ENCODE assay signal across 35 cellular contexts in genomic region chr19:47520343-47520806, GRCh38. TPM values are rescaled to one million over a fixed set of nuclear protein-coding genes. Genes with fewer than 3 reads are reported as not detected.
"Had no signal": no experiment of that assay in that cellular context is flagged by ENCODE, and none has a peak within 500 bp of the region (broad histone marks: within the 10 kb centered on the region; RNA-seq: fewer than 3 reads in every experiment).

No MANE protein-coding gene starts in this region.

- H3K27me3 ChIP-seq: colonic mucosa, sigmoid colon, thyroid gland, upper lobe of right lung had no signal

- H3K4me3 ChIP-seq: colonic mucosa, esophagus squamous epithelium, left ventricle myocardium inferior, lung, mucosa of descending colon, prostate gland, sigmoid colon, thyroid gland, upper lobe of right lung had no signal

- ATAC-seq: mucosa of descending colon; natural killer cell treated with Interleukin-12 subunit alpha and Interleukin-12 subunit beta and Interleukin-15 and Interleukin-18, amount 100 ng/mL, for 72 hours; stimulated activated effector memory CD8-positive, alpha-beta T cell treated with anti-CD3 and anti-CD28 coated beads, Interleukin-12 subunit alpha, Interleukin-12 subunit beta, amount 100 ng/mL, for 72 hours; stimulated activated naive CD8-positive, alpha-beta T cell treated with anti-CD3 and anti-CD28 coated beads, Interleukin-15, amount 100 ng/mL, for 72 hours; T-cell; upper lobe of right lung had no signal

- H3K9me3 ChIP-seq: colonic mucosa, esophagus squamous epithelium, left ventricle myocardium inferior, mucosa of descending colon, neutrophil, prostate gland, sigmoid colon, thyroid gland, upper lobe of right lung had no signal

- H3K27ac ChIP-seq: colonic mucosa, epithelial cell of prostate, esophagus squamous epithelium, neutrophil, prostate gland, thyroid gland, upper lobe of right lung had no signal

- DNase-seq: activated CD4-positive, alpha-beta T cell treated with anti-CD3 and anti-CD28 coated beads for 4 hours; activated CD4-positive, alpha-beta T cell treated with anti-CD3 and anti-CD28 coated beads, Interleukin-2, amount 50 U/mL, for 4 hours; activated CD4-positive, CD25-positive, alpha-beta regulatory T cell; activated effector memory CD4-positive, alpha-beta T cell treated with anti-CD3 and anti-CD28 coated beads, Interleukin-2, amount 50 U/mL, for 16 hours; activated T-cell treated with anti-CD3 and anti-CD28 coated beads, Interleukin-2, amount 50 U/mL, for 1 hour; anterior cingulate cortex; cerebellar nuclear complex; colonic mucosa; effector CD8-positive, alpha-beta T cell; esophagus squamous epithelium; foreskin melanocyte; left ventricle myocardium inferior; mucosa of descending colon; retina; sigmoid colon; small intestine; stimulated activated CD4-positive, alpha-beta T cell treated with anti-CD3 and anti-CD28 coated beads, Interleukin-4, amount 100 ng/mL, for 24 hours; stimulated activated naive CD8-positive, alpha-beta T cell treated with anti-CD3 and anti-CD28 coated beads, Interleukin-15, amount 100 ng/mL, for 72 hours; T-cell; thyroid gland; upper lobe of right lung had no signal

- FAIRE-seq: bronchial epithelial cell, endometrium, small intestine had no signal

- H3K36me3 ChIP-seq: colonic mucosa, esophagus squamous epithelium, left ventricle myocardium inferior, neutrophil, prostate gland, sigmoid colon, thyroid gland, upper lobe of right lung had no signal

- H3K4me1 ChIP-seq: colonic mucosa, prostate gland had no signal

RNA-seq across cellular contexts. Expression of gene SLC8A2, which starts 48.7 kb away (rescaled TPM):
- total RNA-seq: activated T-helper 1 cell treated with anti-CD3 and anti-CD28 coated beads, Interleukin-12 subunit alpha, Interleukin-12 subunit beta, Interleukin-2, Interleukin-4 antibody, amounts not matched to agents 30 ng/mL and 10 ng/mL and 1 ng/mL, durations not matched to agents 14 hours and 24 hours and 36 hours; dermis microvascular lymphatic vessel endothelial cell; glomerular endothelial cell; mesenteric fat pad; myocyte; natural killer cell treated with Interleukin-12 subunit alpha and Interleukin-12 subunit beta and Interleukin-15 and Interleukin-18, amount 100 ng/mL, for 72 hours; osteocyte; T-cell had no signal

RNA-seq across cellular contexts. Expression of gene ZNF541, which starts 52.6 kb away (rescaled TPM):
- total RNA-seq: bronchial epithelial cell, glomerular endothelial cell, osteocyte had no signal
